7 cellular contexts compared by ENCODE assay signal in genomic region chr9:136721339-136722092, GRCh38. TPM values are rescaled to one million over a fixed set of nuclear protein-coding genes. Genes with fewer than 3 reads are reported as not detected.
DNase-seq lines count a peak whose midpoint lies in the region; ATAC-seq and TF ChIP-seq lines count a peak whose summit lies in the region.
"Had no signal": no experiment of that assay in that cellular context is flagged by ENCODE, and none has a peak within 500 bp of the region (broad histone marks: within the 10 kb centered on the region; RNA-seq: fewer than 3 reads in every experiment).

No MANE protein-coding gene starts in this region.

- H3K27me3 ChIP-seq in endodermal cell (ENCODE audit: control insufficient read depth, insufficient read depth, low read length, poor library complexity, severe bottlenecking) (no peaks in the 10 kb centered on the region), subcutaneous abdominal adipose tissue (ENCODE audit: control insufficient read depth in 5 of 5, insufficient read depth in 4 of 5, low read length in 5 of 5) (no peaks in the 10 kb centered on the region)

- H3K36me3 ChIP-seq in endodermal cell (ENCODE audit: control insufficient read depth, insufficient read depth, low read length) (peaks cover 33% of the 10 kb centered on the region), subcutaneous abdominal adipose tissue (ENCODE audit: control insufficient read depth in 5 of 5, insufficient read depth in 5 of 5, low read length in 5 of 5) (peaks cover 0 to 55% (median 47%) of the 10 kb centered on the region in 5 donors)

- H3K9ac ChIP-seq in endodermal cell (ENCODE audit: extremely low read depth, low read length, poor library complexity, severe bottlenecking) (no peak overlapping the region), subcutaneous abdominal adipose tissue (ENCODE audit: low read length in 5 of 5) (no peak overlapping the region)

- no peak overlapping the region for H3K4me3 Mint-ChIP-seq in activated T-cell treated with anti-CD3 and anti-CD28 coated beads, Interleukin-2, amount 50 U/mL, for 4 hours
- H3K4me3 Mint-ChIP-seq in endodermal cell: no peak overlapping the region

- no peak for DNase-seq in activated T-cell treated with anti-CD3 and anti-CD28 coated beads, Interleukin-2, amount 50 U/mL, for 4 hours
- DNase-seq in activated T-cell treated with anti-CD3 and anti-CD28 coated beads, Interleukin-2, amount 50 U/mL, for 1 hour: no peak
- DNase-seq in endodermal cell (peak; percentile 63), GM19240 (ENCODE audit: insufficient read length, low spot score) (no peak), NCI-H1092 (lab: John Stamatoyannopoulos, UW) (no peak)
- DNase-seq: DND-41 had no signal

- peaks cover 2% of the 10 kb centered on the region for H3K27me3 Mint-ChIP-seq in activated T-cell treated with anti-CD3 and anti-CD28 coated beads, Interleukin-2, amount 50 U/mL, for 4 hours (ENCODE audit: low read depth)
- H3K27me3 Mint-ChIP-seq in endodermal cell (ENCODE audit: insufficient read depth): no peaks in the 10 kb centered on the region

- H3K27ac Mint-ChIP-seq in endodermal cell: no peak overlapping the region

- no peak overlapping the region for H3K4me3 ChIP-seq in endodermal cell (ENCODE audit: low read length)
- peak overlapping the region in 1 of 5 donors; percentile 9 for H3K4me3 ChIP-seq in subcutaneous abdominal adipose tissue (ENCODE audit: low read depth in 1 of 5, low read length in 5 of 5)

- H3K4me1 Mint-ChIP-seq in activated T-cell treated with anti-CD3 and anti-CD28 coated beads, Interleukin-2, amount 50 U/mL, for 4 hours (ENCODE audit: low read depth): peaks cover 19% of the 10 kb centered on the region
- peaks cover 11% of the 10 kb centered on the region for H3K4me1 Mint-ChIP-seq in endodermal cell

- H3K9me3 Mint-ChIP-seq in activated T-cell treated with anti-CD3 and anti-CD28 coated beads, Interleukin-2, amount 50 U/mL, for 4 hours: no peaks in the 10 kb centered on the region
- no peaks in the 10 kb centered on the region for H3K9me3 Mint-ChIP-seq in endodermal cell

- H3K4me1 ChIP-seq in endodermal cell (ENCODE audit: control insufficient read depth, insufficient read depth, low read length) (peaks cover 6% of the 10 kb centered on the region), subcutaneous abdominal adipose tissue (ENCODE audit: control insufficient read depth in 5 of 5, insufficient read depth in 5 of 5, low read length in 5 of 5) (peaks cover 9 to 66% (median 63%) of the 10 kb centered on the region in 5 donors)

- H3K27ac ChIP-seq in endodermal cell (ENCODE audit: low read depth, low read length): no peak overlapping the region
- peak overlapping the region; percentile 67 for H3K27ac ChIP-seq in subcutaneous abdominal adipose tissue (ENCODE audit: low read depth, low read length)

- peak; percentile 7 to 11 for ATAC-seq in activated T-cell treated with anti-CD3 and anti-CD28 coated beads, Interleukin-2, amount 50 U/mL, for 4 hours

- H3K9me3 ChIP-seq in endodermal cell (ENCODE audit: control insufficient read depth, low read length) (no peaks in the 10 kb centered on the region), subcutaneous abdominal adipose tissue (ENCODE audit: control insufficient read depth in 5 of 5, low read length in 5 of 5) (no peaks in the 10 kb centered on the region)

- no peak for TF ChIP-seq CTCF in endodermal cell (conservative IDR thresholded peaks at IDR 0.05)

- WGBS in endodermal cell (ENCODE audit: insufficient coverage in 1 of 2, insufficient read length in 1 of 2), 2 experiments: 93 to 96% methylated on average over 24 to 30 of the region's 30 CpGs

- H3K36me3 Mint-ChIP-seq in activated T-cell treated with anti-CD3 and anti-CD28 coated beads, Interleukin-2, amount 50 U/mL, for 4 hours (ENCODE audit: insufficient read depth): peaks cover 24% of the 10 kb centered on the region
- peaks cover 35% of the 10 kb centered on the region for H3K36me3 Mint-ChIP-seq in endodermal cell (ENCODE audit: low read depth)

RNA-seq across cellular contexts. Expression of gene DIPK1B, which starts 9.1 kb away (rescaled TPM):
- total RNA-seq in activated T-cell treated with anti-CD3 and anti-CD28 coated beads, Interleukin-2, amount 50 U/mL, for 4 hours: under 1 TPM in 2 of 3 donors, not detected in 1; 0.16 to 0.18 TPM
- 10 to 100 TPM; 35.1 to 45.4 TPM for total RNA-seq in endodermal cell
- polyA plus RNA-seq in endodermal cell (2013, experiment 1 of 2): 56.2 TPM
- polyA plus RNA-seq in endodermal cell (2013, experiment 2 of 2): 53.5 TPM

RNA-seq across cellular contexts. Expression of gene LCN10, which starts 21.2 kb away (rescaled TPM):
- total RNA-seq in activated T-cell treated with anti-CD3 and anti-CD28 coated beads, Interleukin-2, amount 50 U/mL, for 4 hours: 1 to 10 TPM in 2 of 3 donors, under 1 TPM in 1; 0.82 to 2.4 (median 2.1) TPM
- 1 to 10 TPM in 1 of 2 donors, under 1 TPM in 1; 0.91 to 1.1 TPM for total RNA-seq in endodermal cell
- 0.07 TPM for polyA plus RNA-seq in endodermal cell (2013, experiment 1 of 2)
- 0.17 TPM for polyA plus RNA-seq in endodermal cell (2013, experiment 2 of 2)

RNA-seq across cellular contexts. Expression of gene LCN6, which starts 26.8 kb away (rescaled TPM):
- not detected for total RNA-seq in activated T-cell treated with anti-CD3 and anti-CD28 coated beads, Interleukin-2, amount 50 U/mL, for 4 hours
- not detected for total RNA-seq in endodermal cell
- not detected for polyA plus RNA-seq in endodermal cell (2013, experiment 1 of 2)
- not detected for polyA plus RNA-seq in endodermal cell (2013, experiment 2 of 2)

RNA-seq across cellular contexts. Expression of gene AGPAT2, which starts 34.3 kb away (rescaled TPM):
- total RNA-seq in activated T-cell treated with anti-CD3 and anti-CD28 coated beads, Interleukin-2, amount 50 U/mL, for 4 hours: 10 to 100 TPM; 11.4 to 14.3 (median 11.7) TPM
- total RNA-seq in endodermal cell: 10 to 100 TPM; 33.4 to 39.8 TPM
- polyA plus RNA-seq in endodermal cell (2013, experiment 1 of 2): 16.9 TPM
- polyA plus RNA-seq in endodermal cell (2013, experiment 2 of 2): 14.3 TPM

RNA-seq across cellular contexts. Expression of gene LCN8, which starts 36.5 kb away (rescaled TPM):
- total RNA-seq in activated T-cell treated with anti-CD3 and anti-CD28 coated beads, Interleukin-2, amount 50 U/mL, for 4 hours: not detected
- total RNA-seq in endodermal cell: not detected
- not detected for polyA plus RNA-seq in endodermal cell (2013, experiment 1 of 2)
- polyA plus RNA-seq in endodermal cell (2013, experiment 2 of 2): not detected

Comparison
In these comparisons a context has a peak if more than half of its experiments do, and no peak if none do; other contexts are left out.
1. RNA of gene DIPK1B, which starts 9.1 kb away (total RNA-seq): 35.1 to 45.4 TPM in endodermal cell; 0.16 to 0.18 TPM in activated T-cell treated with anti-CD3 and anti-CD28 coated beads, Interleukin-2, amount 50 U/mL, for 4 hours; every median in the first group is over 10 times any median in the second.